ENCODE assay signal across 9 cellular contexts in the genomic region with DNA sequence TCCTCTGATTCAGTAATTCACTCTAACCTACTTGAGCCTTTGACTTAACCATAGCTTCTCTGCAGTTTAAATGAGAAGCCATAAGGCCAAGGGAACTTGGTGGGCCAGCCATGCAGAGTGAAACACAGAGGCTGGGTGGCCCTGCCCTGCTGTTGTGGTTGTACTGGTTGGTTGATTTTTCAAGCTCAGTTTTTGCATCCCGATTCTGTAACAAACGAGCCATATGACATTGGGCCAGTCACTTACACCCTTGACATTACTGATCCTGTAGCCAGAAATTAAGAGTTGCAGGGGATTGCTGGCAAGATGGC. TPM values are rescaled to one million over a fixed set of nuclear protein-coding genes. Genes with fewer than 3 reads are reported as not detected.
DNase-seq lines count a peak whose midpoint lies in the region; ATAC-seq and TF ChIP-seq lines count a peak whose summit lies in the region.
"Had no signal": no experiment of that assay in that cellular context is flagged by ENCODE, and none has a peak within 500 bp of the region (broad histone marks: within the 10 kb centered on the region; RNA-seq: fewer than 3 reads in every experiment).

No MANE protein-coding gene starts in this region.

- no peaks in the 10 kb centered on the region for H3K9me3 Mint-ChIP-seq in Calu3 (ENCODE audit: low read depth, unreplicated experiment)
- no peaks in the 10 kb centered on the region for H3K9me3 Mint-ChIP-seq in endothelial cell (ENCODE audit: unreplicated experiment)

- H3K36me3 Mint-ChIP-seq in Calu3 (ENCODE audit: insufficient read depth, unreplicated experiment) (peaks cover 29% of the 10 kb centered on the region), endothelial cell (ENCODE audit: low read depth, unreplicated experiment) (no peaks in the 10 kb centered on the region)

- intact Hi-C loops in Calu3 (cut with micrococcal nuclease; ENCODE audit: unreplicated experiment) = no loop called here

- CTCF ChIA-PET in Calu3 (lab: Charles Lee) = interaction anchor here (4.6 kb wide), 1 partner anchor 372 kb away, joined by 17 read pairs; no protein-coding TSS in a partner anchor

- peak; percentile 45; the same call in 1 of the 2 replicates for TF ChIP-seq POLR2A in Raji (IDR thresholded peaks at IDR 0.05; ENCODE audit: insufficient read depth, low read depth, low read length)

- TF ChIP-seq CTCF in Calu3 (IDR thresholded peaks at IDR 0.05; ENCODE audit: unreplicated experiment) (no peak), endothelial cell (IDR thresholded peaks at IDR 0.05; ENCODE audit: unreplicated experiment) (no peak)

- H3K27ac Mint-ChIP-seq in Calu3 (ENCODE audit: unreplicated experiment) = peak overlapping the region; percentile 76
- peak overlapping the region; percentile 8 for H3K27ac Mint-ChIP-seq in endothelial cell (ENCODE audit: unreplicated experiment)

- H3K27ac ChIP-seq in skin epidermis = peak overlapping the region in 12 of 21 experiments; percentile 0 to 98 (median 92)
- H3K27ac ChIP-seq: brain microvascular endothelial cell, SJCRH30 had no signal

- no peak for ATAC-seq in HG03097 (IDR thresholded peaks at IDR 0.05; ENCODE audit: low FRiP score, unreplicated experiment)
- ATAC-seq in GM18498 (IDR thresholded peaks at IDR 0.05; ENCODE audit: unreplicated experiment) = no peak

- peak overlapping the region; percentile 87 for H3K4me3 Mint-ChIP-seq in Calu3 (ENCODE audit: low read depth, unreplicated experiment)
- peak overlapping the region; percentile 49 for H3K4me3 Mint-ChIP-seq in endothelial cell (ENCODE audit: unreplicated experiment)

- no peak for DNase-seq in Calu3
- DNase-seq in endothelial cell (ENCODE audit: low spot score) = no peak
- no peak for DNase-seq in NCI-H1436 (lab: John Stamatoyannopoulos, UW)
- DNase-seq: brain microvascular endothelial cell, SJCRH30 had no signal

- no TSS peak for BruUV-seq in Calu3 (replicated peaks; lab: Mats Ljungman, UMichigan)

- peaks cover 19% of the 10 kb centered on the region for H3K4me1 Mint-ChIP-seq in Calu3 (ENCODE audit: low read depth, unreplicated experiment)
- peaks cover 24% of the 10 kb centered on the region for H3K4me1 Mint-ChIP-seq in endothelial cell (ENCODE audit: unreplicated experiment)

- no peak overlapping the region for H3K4me3 ChIP-seq in skin epidermis
- H3K4me3 ChIP-seq: SJCRH30 had no signal

- H3K27me3 Mint-ChIP-seq in Calu3 (ENCODE audit: unreplicated experiment) (no peaks in the 10 kb centered on the region), endothelial cell (ENCODE audit: unreplicated experiment) (peaks cover 7% of the 10 kb centered on the region)

RNA-seq across cellular contexts. Expression of gene RASGEF1B, which starts 1.3 kb away (rescaled TPM):
- total RNA-seq in Calu3 (2022) = 33.8 and 36.3 TPM in 2 replicates
- total RNA-seq in endothelial cell (ENCODE audit: unreplicated experiment) = 10.7 TPM
